5 cellular contexts compared by ENCODE assay signal in genomic region chr11:46372501-46372900, GRCh38. TPM values are rescaled to one million over a fixed set of nuclear protein-coding genes. Genes with fewer than 3 reads are reported as not detected.
"Had no signal": no experiment of that assay in that cellular context is flagged by ENCODE, and none has a peak within 500 bp of the region (broad histone marks: within the 10 kb centered on the region; RNA-seq: fewer than 3 reads in every experiment).

No MANE protein-coding gene starts in this region.

RNA-seq across cellular contexts. Expression of gene CHRM4, which starts 19.1 kb away (rescaled TPM):
- total RNA-seq: activated CD4-positive, alpha-beta memory T cell treated with anti-CD3 and anti-CD28 coated beads for 36 hours; activated CD8-positive, alpha-beta memory T cell treated with anti-CD3 and anti-CD28 coated beads for 36 hours; activated CD8-positive, alpha-beta T cell treated with anti-CD3 and anti-CD28 coated beads for 36 hours; ascending aorta; body of pancreas had no signal
